ENCODE assay signal across 1 cellular context in the genomic region with DNA sequence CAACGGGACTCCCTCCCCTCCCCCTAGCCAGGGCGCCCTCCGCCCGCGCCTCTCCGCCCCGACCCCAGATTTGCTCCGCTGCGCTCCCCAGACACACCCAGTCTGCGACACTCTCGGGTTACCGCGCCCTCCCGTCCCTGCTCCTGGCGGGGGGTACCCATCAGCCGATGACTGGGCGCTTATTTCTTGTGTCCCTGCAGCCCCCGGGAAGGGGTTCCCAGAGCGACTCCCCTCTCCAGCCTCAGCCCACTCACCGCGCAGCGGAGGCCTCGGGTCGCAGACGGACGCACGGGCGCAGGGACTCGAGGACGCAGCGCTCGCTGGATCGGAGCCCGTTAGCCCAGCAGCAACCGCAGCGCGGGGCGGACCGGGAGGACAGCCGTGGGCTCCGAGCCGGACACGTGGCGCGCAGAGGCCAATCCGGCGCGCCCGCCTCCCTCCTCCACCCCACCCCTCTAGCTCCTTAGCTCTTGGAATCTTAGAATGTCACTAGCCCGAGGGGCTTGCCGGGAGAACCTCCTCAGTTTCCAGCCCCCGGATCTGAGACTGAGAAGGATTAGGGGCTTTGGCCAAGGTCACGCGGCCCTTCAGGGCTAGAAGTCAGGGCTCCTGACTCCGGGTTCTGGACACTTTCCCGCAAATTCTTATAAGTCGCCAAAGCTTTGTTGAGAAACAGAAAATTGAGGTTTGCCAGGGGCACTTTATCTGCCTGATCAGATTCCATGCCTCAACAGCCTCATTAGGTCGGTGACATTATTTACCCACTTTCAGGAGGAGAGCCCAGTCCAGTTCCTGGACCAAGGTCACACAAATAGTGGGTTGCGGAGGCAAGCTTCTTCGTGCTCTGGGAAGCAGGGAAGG.
TF ChIP-seq lines count a peak whose summit lies in the region.

A gene (minus strand): TSS at position 354 of the 861 bp plus-strand sequence. CDS start 9,878 bp downstream, outside the sequence.

TF ChIP-seq in K562, 482 proteins besides CTCF, POLR2A, EP300 and RAD21 (continued from another document and continues in another):
- TF ChIP-seq, protein P1, sequence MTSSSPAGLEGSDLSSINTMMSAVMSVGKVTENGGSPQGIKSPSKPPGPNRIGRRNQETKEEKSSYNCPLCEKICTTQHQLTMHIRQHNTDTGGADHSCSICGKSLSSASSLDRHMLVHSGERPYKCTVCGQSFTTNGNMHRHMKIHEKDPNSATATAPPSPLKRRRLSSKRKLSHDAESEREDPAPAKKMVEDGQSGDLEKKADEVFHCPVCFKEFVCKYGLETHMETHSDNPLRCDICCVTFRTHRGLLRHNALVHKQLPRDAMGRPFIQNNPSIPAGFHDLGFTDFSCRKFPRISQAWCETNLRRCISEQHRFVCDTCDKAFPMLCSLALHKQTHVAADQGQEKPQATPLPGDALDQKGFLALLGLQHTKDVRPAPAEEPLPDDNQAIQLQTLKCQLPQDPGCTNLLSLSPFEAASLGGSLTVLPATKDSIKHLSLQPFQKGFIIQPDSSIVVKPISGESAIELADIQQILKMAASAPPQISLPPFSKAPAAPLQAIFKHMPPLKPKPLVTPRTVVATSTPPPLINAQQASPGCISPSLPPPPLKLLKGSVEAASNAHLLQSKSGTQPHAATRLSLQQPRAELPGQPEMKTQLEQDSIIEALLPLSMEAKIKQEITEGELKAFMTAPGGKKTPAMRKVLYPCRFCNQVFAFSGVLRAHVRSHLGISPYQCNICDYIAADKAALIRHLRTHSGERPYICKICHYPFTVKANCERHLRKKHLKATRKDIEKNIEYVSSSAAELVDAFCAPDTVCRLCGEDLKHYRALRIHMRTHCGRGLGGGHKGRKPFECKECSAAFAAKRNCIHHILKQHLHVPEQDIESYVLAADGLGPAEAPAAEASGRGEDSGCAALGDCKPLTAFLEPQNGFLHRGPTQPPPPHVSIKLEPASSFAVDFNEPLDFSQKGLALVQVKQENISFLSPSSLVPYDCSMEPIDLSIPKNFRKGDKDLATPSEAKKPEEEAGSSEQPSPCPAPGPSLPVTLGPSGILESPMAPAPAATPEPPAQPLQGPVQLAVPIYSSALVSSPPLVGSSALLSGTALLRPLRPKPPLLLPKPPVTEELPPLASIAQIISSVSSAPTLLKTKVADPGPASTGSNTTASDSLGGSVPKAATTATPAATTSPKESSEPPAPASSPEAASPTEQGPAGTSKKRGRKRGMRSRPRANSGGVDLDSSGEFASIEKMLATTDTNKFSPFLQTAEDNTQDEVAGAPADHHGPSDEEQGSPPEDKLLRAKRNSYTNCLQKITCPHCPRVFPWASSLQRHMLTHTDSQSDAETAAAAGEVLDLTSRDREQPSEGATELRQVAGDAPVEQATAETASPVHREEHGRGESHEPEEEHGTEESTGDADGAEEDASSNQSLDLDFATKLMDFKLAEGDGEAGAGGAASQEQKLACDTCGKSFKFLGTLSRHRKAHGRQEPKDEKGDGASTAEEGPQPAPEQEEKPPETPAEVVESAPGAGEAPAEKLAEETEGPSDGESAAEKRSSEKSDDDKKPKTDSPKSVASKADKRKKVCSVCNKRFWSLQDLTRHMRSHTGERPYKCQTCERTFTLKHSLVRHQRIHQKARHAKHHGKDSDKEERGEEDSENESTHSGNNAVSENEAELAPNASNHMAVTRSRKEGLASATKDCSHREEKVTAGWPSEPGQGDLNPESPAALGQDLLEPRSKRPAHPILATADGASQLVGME (CRISPR knock-in tag; IDR thresholded peaks at IDR 0.05): no peak
- TF ChIP-seq SIN3A (IDR thresholded peaks at IDR 0.05; ENCODE audit: borderline replicate concordance in 2 of 2, control insufficient read depth in 1 of 2, low read depth in 2 of 2, low read length in 2 of 2): 0 out of 4 replicates have a peak, but pooled peaks of 1 of the 2 experiments have one; percentile 24
- TF ChIP-seq, protein P2, sequence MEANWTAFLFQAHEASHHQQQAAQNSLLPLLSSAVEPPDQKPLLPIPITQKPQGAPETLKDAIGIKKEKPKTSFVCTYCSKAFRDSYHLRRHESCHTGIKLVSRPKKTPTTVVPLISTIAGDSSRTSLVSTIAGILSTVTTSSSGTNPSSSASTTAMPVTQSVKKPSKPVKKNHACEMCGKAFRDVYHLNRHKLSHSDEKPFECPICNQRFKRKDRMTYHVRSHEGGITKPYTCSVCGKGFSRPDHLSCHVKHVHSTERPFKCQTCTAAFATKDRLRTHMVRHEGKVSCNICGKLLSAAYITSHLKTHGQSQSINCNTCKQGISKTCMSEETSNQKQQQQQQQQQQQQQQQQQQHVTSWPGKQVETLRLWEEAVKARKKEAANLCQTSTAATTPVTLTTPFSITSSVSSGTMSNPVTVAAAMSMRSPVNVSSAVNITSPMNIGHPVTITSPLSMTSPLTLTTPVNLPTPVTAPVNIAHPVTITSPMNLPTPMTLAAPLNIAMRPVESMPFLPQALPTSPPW (CRISPR knock-in tag; IDR thresholded peaks at IDR 0.05): no peak
- no peak for TF ChIP-seq HDAC8 (tag; IDR thresholded peaks at IDR 0.05)
- TF ChIP-seq CBFA2T3 (IDR thresholded peaks at IDR 0.05): no peak; the same call in 1 of the 2 replicates
- no peak for TF ChIP-seq U2AF2 (optimal IDR thresholded peaks at IDR 0.05; ENCODE audit: low read depth, low read length)
- TF ChIP-seq GATA2 (CRISPR knock-in tag; IDR thresholded peaks at IDR 0.05): 0 out of 2 replicates have a peak, but pooled peaks have one; percentile 18
- no peak for TF ChIP-seq SAFB2 (IDR thresholded peaks at IDR 0.05; ENCODE audit: borderline replicate concordance, low read depth, low read length, severe bottlenecking)
- TF ChIP-seq NR1H2 (CRISPR knock-in tag; IDR thresholded peaks at IDR 0.05): no peak
- no peak for TF ChIP-seq EZH2 (IDR thresholded peaks at IDR 0.05; ENCODE audit: borderline replicate concordance, low read depth, low read length)
- TF ChIP-seq, protein P3, sequence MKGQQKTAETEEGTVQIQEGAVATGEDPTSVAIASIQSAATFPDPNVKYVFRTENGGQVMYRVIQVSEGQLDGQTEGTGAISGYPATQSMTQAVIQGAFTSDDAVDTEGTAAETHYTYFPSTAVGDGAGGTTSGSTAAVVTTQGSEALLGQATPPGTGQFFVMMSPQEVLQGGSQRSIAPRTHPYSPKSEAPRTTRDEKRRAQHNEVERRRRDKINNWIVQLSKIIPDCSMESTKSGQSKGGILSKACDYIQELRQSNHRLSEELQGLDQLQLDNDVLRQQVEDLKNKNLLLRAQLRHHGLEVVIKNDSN (CRISPR knock-in tag; IDR thresholded peaks at IDR 0.05): peak; percentile 99
- TF ChIP-seq, protein P4, sequence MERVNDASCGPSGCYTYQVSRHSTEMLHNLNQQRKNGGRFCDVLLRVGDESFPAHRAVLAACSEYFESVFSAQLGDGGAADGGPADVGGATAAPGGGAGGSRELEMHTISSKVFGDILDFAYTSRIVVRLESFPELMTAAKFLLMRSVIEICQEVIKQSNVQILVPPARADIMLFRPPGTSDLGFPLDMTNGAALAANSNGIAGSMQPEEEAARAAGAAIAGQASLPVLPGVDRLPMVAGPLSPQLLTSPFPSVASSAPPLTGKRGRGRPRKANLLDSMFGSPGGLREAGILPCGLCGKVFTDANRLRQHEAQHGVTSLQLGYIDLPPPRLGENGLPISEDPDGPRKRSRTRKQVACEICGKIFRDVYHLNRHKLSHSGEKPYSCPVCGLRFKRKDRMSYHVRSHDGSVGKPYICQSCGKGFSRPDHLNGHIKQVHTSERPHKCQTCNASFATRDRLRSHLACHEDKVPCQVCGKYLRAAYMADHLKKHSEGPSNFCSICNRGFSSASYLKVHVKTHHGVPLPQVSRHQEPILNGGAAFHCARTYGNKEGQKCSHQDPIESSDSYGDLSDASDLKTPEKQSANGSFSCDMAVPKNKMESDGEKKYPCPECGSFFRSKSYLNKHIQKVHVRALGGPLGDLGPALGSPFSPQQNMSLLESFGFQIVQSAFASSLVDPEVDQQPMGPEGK (CRISPR knock-in tag; IDR thresholded peaks at IDR 0.05; ENCODE audit: borderline replicate concordance): no peak
- TF ChIP-seq NR2C2 (CRISPR knock-in tag; IDR thresholded peaks at IDR 0.05): no peak
- peak; percentile 36; the same call in 1 of the 2 replicates for TF ChIP-seq NR2C2 (tag; IDR thresholded peaks at IDR 0.05)
- TF ChIP-seq SMARCC2 (IDR thresholded peaks at IDR 0.05; ENCODE audit: low read depth): no peak
- peak; percentile 75 for TF ChIP-seq CTBP1 (IDR thresholded peaks at IDR 0.05; ENCODE audit: borderline replicate concordance)
- no peak for TF ChIP-seq TFAM (CRISPR knock-in tag; conservative IDR thresholded peaks at IDR 0.05)
- TF ChIP-seq, protein P5, sequence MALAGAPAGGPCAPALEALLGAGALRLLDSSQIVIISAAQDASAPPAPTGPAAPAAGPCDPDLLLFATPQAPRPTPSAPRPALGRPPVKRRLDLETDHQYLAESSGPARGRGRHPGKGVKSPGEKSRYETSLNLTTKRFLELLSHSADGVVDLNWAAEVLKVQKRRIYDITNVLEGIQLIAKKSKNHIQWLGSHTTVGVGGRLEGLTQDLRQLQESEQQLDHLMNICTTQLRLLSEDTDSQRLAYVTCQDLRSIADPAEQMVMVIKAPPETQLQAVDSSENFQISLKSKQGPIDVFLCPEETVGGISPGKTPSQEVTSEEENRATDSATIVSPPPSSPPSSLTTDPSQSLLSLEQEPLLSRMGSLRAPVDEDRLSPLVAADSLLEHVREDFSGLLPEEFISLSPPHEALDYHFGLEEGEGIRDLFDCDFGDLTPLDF (CRISPR knock-in tag; IDR thresholded peaks at IDR 0.05): no peak
- peak; percentile 92 for TF ChIP-seq L3MBTL2 (IDR thresholded peaks at IDR 0.05)
- TF ChIP-seq, protein P6, sequence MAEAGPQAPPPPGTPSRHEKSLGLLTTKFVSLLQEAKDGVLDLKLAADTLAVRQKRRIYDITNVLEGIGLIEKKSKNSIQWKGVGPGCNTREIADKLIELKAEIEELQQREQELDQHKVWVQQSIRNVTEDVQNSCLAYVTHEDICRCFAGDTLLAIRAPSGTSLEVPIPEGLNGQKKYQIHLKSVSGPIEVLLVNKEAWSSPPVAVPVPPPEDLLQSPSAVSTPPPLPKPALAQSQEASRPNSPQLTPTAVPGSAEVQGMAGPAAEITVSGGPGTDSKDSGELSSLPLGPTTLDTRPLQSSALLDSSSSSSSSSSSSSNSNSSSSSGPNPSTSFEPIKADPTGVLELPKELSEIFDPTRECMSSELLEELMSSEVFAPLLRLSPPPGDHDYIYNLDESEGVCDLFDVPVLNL (CRISPR knock-in tag; IDR thresholded peaks at IDR 0.05; ENCODE audit: low read depth): no peak
- peak in 1 of 2 experiments; percentile 88; a peak in 2 of 4 replicates for TF ChIP-seq TEAD1 (CRISPR knock-in tag; IDR thresholded peaks at IDR 0.05)
- TF ChIP-seq CEBPB (tag; IDR thresholded peaks at IDR 0.05): no peak
- TF ChIP-seq TEAD2 (tag; IDR thresholded peaks at IDR 0.05): no peak
- peak; percentile 84 to 88; a peak in 3 of 4 replicates for TF ChIP-seq MAZ (CRISPR knock-in tag; conservative IDR thresholded peaks at IDR 0.05 in 1 of 2, IDR thresholded peaks at IDR 0.05 in 1 of 2)
- peak; percentile 69 for TF ChIP-seq ZNF766 (CRISPR knock-in tag; conservative IDR thresholded peaks at IDR 0.05)
- TF ChIP-seq CCAR2 (IDR thresholded peaks at IDR 0.05; ENCODE audit: low read depth, low read length): no peak
- TF ChIP-seq KDM2B (CRISPR knock-in tag; IDR thresholded peaks at IDR 0.05): peak; percentile 94; the same call in 1 of the 2 replicates
- TF ChIP-seq, protein P7, sequence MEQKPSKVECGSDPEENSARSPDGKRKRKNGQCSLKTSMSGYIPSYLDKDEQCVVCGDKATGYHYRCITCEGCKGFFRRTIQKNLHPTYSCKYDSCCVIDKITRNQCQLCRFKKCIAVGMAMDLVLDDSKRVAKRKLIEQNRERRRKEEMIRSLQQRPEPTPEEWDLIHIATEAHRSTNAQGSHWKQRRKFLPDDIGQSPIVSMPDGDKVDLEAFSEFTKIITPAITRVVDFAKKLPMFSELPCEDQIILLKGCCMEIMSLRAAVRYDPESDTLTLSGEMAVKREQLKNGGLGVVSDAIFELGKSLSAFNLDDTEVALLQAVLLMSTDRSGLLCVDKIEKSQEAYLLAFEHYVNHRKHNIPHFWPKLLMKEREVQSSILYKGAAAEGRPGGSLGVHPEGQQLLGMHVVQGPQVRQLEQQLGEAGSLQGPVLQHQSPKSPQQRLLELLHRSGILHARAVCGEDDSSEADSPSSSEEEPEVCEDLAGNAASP (IDR thresholded peaks at IDR 0.05): no peak
- no peak for TF ChIP-seq ZNF143 (CRISPR knock-in tag; IDR thresholded peaks at IDR 0.05)
- TF ChIP-seq KLF1 (tag; IDR thresholded peaks at IDR 0.05): no peak
- peak; percentile 37; the same call in 1 of the 2 replicates for TF ChIP-seq NR4A1 (CRISPR knock-in tag; IDR thresholded peaks at IDR 0.05)
- TF ChIP-seq NR4A1 (tag; IDR thresholded peaks at IDR 0.05): no peak
- no peak for TF ChIP-seq PTTG1 (tag; IDR thresholded peaks at IDR 0.05; ENCODE audit: low read depth)
- peak; percentile 69 for TF ChIP-seq NFIC (IDR thresholded peaks at IDR 0.05)
- TF ChIP-seq NBN (IDR thresholded peaks at IDR 0.05; ENCODE audit: low read depth): no peak
- TF ChIP-seq, protein P8, sequence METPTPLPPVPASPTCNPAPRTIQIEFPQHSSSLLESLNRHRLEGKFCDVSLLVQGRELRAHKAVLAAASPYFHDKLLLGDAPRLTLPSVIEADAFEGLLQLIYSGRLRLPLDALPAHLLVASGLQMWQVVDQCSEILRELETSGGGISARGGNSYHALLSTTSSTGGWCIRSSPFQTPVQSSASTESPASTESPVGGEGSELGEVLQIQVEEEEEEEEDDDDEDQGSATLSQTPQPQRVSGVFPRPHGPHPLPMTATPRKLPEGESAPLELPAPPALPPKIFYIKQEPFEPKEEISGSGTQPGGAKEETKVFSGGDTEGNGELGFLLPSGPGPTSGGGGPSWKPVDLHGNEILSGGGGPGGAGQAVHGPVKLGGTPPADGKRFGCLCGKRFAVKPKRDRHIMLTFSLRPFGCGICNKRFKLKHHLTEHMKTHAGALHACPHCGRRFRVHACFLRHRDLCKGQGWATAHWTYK (CRISPR knock-in tag; IDR thresholded peaks at IDR 0.05): no peak
- no peak for TF ChIP-seq U2AF1 (optimal IDR thresholded peaks at IDR 0.05; ENCODE audit: low read depth, low read length)
- TF ChIP-seq, protein P9, sequence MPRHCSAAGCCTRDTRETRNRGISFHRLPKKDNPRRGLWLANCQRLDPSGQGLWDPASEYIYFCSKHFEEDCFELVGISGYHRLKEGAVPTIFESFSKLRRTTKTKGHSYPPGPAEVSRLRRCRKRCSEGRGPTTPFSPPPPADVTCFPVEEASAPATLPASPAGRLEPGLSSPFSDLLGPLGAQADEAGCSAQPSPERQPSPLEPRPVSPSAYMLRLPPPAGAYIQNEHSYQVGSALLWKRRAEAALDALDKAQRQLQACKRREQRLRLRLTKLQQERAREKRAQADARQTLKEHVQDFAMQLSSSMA (CRISPR knock-in tag; IDR thresholded peaks at IDR 0.05): no peak
- TF ChIP-seq HDAC3 (IDR thresholded peaks at IDR 0.05; ENCODE audit: borderline replicate concordance, partially characterized antibody): no peak
- TF ChIP-seq PHF21A (IDR thresholded peaks at IDR 0.05; ENCODE audit: borderline replicate concordance, low read depth): no peak
- TF ChIP-seq HEY1 (CRISPR knock-in tag; IDR thresholded peaks at IDR 0.05; ENCODE audit: borderline replicate concordance): no peak
- TF ChIP-seq, protein P10, sequence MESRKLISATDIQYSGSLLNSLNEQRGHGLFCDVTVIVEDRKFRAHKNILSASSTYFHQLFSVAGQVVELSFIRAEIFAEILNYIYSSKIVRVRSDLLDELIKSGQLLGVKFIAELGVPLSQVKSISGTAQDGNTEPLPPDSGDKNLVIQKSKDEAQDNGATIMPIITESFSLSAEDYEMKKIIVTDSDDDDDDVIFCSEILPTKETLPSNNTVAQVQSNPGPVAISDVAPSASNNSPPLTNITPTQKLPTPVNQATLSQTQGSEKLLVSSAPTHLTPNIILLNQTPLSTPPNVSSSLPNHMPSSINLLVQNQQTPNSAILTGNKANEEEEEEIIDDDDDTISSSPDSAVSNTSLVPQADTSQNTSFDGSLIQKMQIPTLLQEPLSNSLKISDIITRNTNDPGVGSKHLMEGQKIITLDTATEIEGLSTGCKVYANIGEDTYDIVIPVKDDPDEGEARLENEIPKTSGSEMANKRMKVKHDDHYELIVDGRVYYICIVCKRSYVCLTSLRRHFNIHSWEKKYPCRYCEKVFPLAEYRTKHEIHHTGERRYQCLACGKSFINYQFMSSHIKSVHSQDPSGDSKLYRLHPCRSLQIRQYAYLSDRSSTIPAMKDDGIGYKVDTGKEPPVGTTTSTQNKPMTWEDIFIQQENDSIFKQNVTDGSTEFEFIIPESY (CRISPR knock-in tag; IDR thresholded peaks at IDR 0.05): no peak
